7 cellular contexts compared by ENCODE assay signal in the genomic region with DNA sequence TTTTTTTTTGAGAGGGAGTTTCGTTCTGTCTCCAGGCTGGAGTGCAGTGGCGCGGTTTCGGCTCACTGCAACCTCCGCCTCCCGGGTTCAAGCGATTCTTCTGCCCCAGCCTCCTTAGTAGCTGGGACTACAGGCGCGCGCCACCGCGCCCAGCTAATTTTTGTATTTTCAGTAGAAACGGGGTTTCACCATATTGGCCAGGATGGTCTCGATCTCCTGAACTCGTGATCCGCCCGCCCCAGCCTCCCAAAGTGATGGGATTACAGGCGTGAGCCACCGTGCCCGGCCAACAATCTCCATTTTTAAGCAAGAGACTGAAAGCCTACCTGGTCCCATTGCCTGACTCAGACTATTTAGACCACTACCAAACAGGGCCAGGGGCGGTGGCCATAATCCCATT. TPM values are rescaled to one million over a fixed set of nuclear protein-coding genes. Genes with fewer than 3 reads are reported as not detected.
A peak's percentile ranks its signal among the peaks of the same experiment; 100 is the strongest.
DNase-seq lines count a peak whose midpoint lies in the region; ATAC-seq and TF ChIP-seq lines count a peak whose summit lies in the region.
"Not testable (repeated sequence)": the region's sequence is repeated elsewhere in the genome, so short reads cannot be mapped to it uniquely, and the experiment has no call there.

No MANE protein-coding gene starts in this region.

- intact Hi-C loops in activated T-helper 1 cell treated with anti-CD3 and anti-CD28 coated beads, Interleukin-12 subunit alpha, Interleukin-12 subunit beta, Interleukin-2, Interleukin-4 antibody, amounts not matched to agents 30 ng/mL and 10 ng/mL and 1 ng/mL, durations not matched to agents 14 hours and 24 hours and 36 hours (cut with micrococcal nuclease), result loop anchor here (5.0 kb wide), 2 partner anchors 89 to 241 kb away; no protein-coding TSS in a partner anchor
- intact Hi-C loops in colonic mucosa (cut with DNase I), result not testable (repeated sequence)
- intact Hi-C loops in naive thymus-derived CD4-positive, alpha-beta T cell (cut with micrococcal nuclease), result loop anchor here (2.0 to 5.0 kb wide), 2 partner anchors 1991 to 1993 kb away; no protein-coding TSS in a partner anchor

- H3K4me3 Mint-ChIP-seq in activated T-helper 1 cell treated with anti-CD3 and anti-CD28 coated beads, Interleukin-12 subunit alpha, Interleukin-12 subunit beta, Interleukin-2, Interleukin-4 antibody, amounts not matched to agents 30 ng/mL and 10 ng/mL and 1 ng/mL, durations not matched to agents 14 hours and 24 hours and 36 hours, result peak overlapping the region; percentile 99
- H3K4me3 Mint-ChIP-seq in naive thymus-derived CD4-positive, alpha-beta T cell, result peak overlapping the region; percentile 90 to 100 (median 96)

- TF ChIP-seq CTCF in Peyer's patch (IDR thresholded peaks at IDR 0.05); colonic mucosa (IDR thresholded peaks at IDR 0.05); right atrium auricular region (IDR thresholded peaks at IDR 0.05): not testable (repeated sequence)

- not testable (repeated sequence) for H3K36me3 ChIP-seq in H7 (replicated peaks; ENCODE audit: control insufficient read depth, insufficient read depth, low read length); Peyer's patch; colonic mucosa; right atrium auricular region; naive thymus-derived CD4-positive, alpha-beta T cell (ENCODE audit: control insufficient read depth in 2 of 3, insufficient read depth in 3 of 3, low read length in 3 of 3); skeletal muscle tissue (ENCODE audit: control insufficient read depth in 3 of 3, insufficient read depth in 3 of 3, low read length in 3 of 3)

- not testable (repeated sequence) for H3K27ac ChIP-seq in Peyer's patch, colonic mucosa
- H3K27ac ChIP-seq in right atrium auricular region, result peak overlapping the region in 1 of 2 donors; percentile 71
- H3K27ac ChIP-seq in naive thymus-derived CD4-positive, alpha-beta T cell (ENCODE audit: low read depth, low read length), result peak overlapping the region; percentile 76
- H3K27ac ChIP-seq in skeletal muscle tissue (ENCODE audit: low read depth, low read length), result peak overlapping the region; percentile 61

- DNase-seq in H7; Peyer's patch; activated T-helper 1 cell treated with anti-CD3 and anti-CD28 coated beads, Interleukin-12 subunit alpha, Interleukin-12 subunit beta, Interleukin-2, Interleukin-4 antibody, amounts not matched to agents 30 ng/mL and 10 ng/mL and 1 ng/mL, durations not matched to agents 14 hours and 24 hours and 36 hours (ENCODE audit: low spot score); colonic mucosa; right atrium auricular region (ENCODE audit: low spot score); naive thymus-derived CD4-positive, alpha-beta T cell: not testable (repeated sequence)

- H3K4me1 Mint-ChIP-seq in activated T-helper 1 cell treated with anti-CD3 and anti-CD28 coated beads, Interleukin-12 subunit alpha, Interleukin-12 subunit beta, Interleukin-2, Interleukin-4 antibody, amounts not matched to agents 30 ng/mL and 10 ng/mL and 1 ng/mL, durations not matched to agents 14 hours and 24 hours and 36 hours (ENCODE audit: low read depth), result peaks cover 21% of the 10 kb centered on the region
- H3K4me1 Mint-ChIP-seq in naive thymus-derived CD4-positive, alpha-beta T cell, result peaks cover 12 to 37% (median 28%) of the 10 kb centered on the region in 7 donors

- H3K4me1 ChIP-seq in Peyer's patch; colonic mucosa; naive thymus-derived CD4-positive, alpha-beta T cell (ENCODE audit: control insufficient read depth in 2 of 2, insufficient read depth in 2 of 2, low read length in 2 of 2): not testable (repeated sequence)
- H3K4me1 ChIP-seq in right atrium auricular region (peaks cover 0 to 15% of the 10 kb centered on the region in 2 donors), skeletal muscle tissue (ENCODE audit: control insufficient read depth in 3 of 3, insufficient read depth in 3 of 3, low read length in 3 of 3) (peaks cover 2 to 13% (median 6%) of the 10 kb centered on the region in 3 donors)

- POLR2A ChIA-PET in naive thymus-derived CD4-positive, alpha-beta T cell (lab: Charles Lee), result interaction anchor here (0.8 to 1.4 kb wide), 4 partner anchors 9 to 21 kb away, joined by 3 to 16 read pairs (median 6); partner anchors contain the start of gene RBM27

- not testable (repeated sequence) for TF ChIP-seq POLR2A in Peyer's patch (IDR thresholded peaks at IDR 0.05)

- H3K9me3 Mint-ChIP-seq in activated T-helper 1 cell treated with anti-CD3 and anti-CD28 coated beads, Interleukin-12 subunit alpha, Interleukin-12 subunit beta, Interleukin-2, Interleukin-4 antibody, amounts not matched to agents 30 ng/mL and 10 ng/mL and 1 ng/mL, durations not matched to agents 14 hours and 24 hours and 36 hours; naive thymus-derived CD4-positive, alpha-beta T cell: not testable (repeated sequence)

- not testable (repeated sequence) for ATAC-seq in naive thymus-derived CD4-positive, alpha-beta T cell

- not testable (repeated sequence) for H3K27me3 Mint-ChIP-seq in activated T-helper 1 cell treated with anti-CD3 and anti-CD28 coated beads, Interleukin-12 subunit alpha, Interleukin-12 subunit beta, Interleukin-2, Interleukin-4 antibody, amounts not matched to agents 30 ng/mL and 10 ng/mL and 1 ng/mL, durations not matched to agents 14 hours and 24 hours and 36 hours (ENCODE audit: insufficient read depth); naive thymus-derived CD4-positive, alpha-beta T cell

- H3K36me3 Mint-ChIP-seq in activated T-helper 1 cell treated with anti-CD3 and anti-CD28 coated beads, Interleukin-12 subunit alpha, Interleukin-12 subunit beta, Interleukin-2, Interleukin-4 antibody, amounts not matched to agents 30 ng/mL and 10 ng/mL and 1 ng/mL, durations not matched to agents 14 hours and 24 hours and 36 hours (ENCODE audit: low read depth), result peaks cover 17% of the 10 kb centered on the region
- H3K36me3 Mint-ChIP-seq in naive thymus-derived CD4-positive, alpha-beta T cell, result peaks cover 0 to 15% (median 0%) of the 10 kb centered on the region in 5 donors

- H3K27me3 ChIP-seq in H7 (ENCODE audit: control insufficient read depth, insufficient read depth, low read length); Peyer's patch; colonic mucosa; right atrium auricular region; naive thymus-derived CD4-positive, alpha-beta T cell (ENCODE audit: control insufficient read depth in 2 of 2, insufficient read depth in 2 of 2, low read length in 2 of 2); skeletal muscle tissue (ENCODE audit: control insufficient read depth in 3 of 3, insufficient read depth in 3 of 3, low read length in 3 of 3): not testable (repeated sequence)

- not testable (repeated sequence) for H3K9me3 ChIP-seq in Peyer's patch; colonic mucosa; right atrium auricular region; naive thymus-derived CD4-positive, alpha-beta T cell (ENCODE audit: control insufficient read depth in 2 of 3, low read length in 3 of 3); skeletal muscle tissue (ENCODE audit: control insufficient read depth in 3 of 3, low read length in 3 of 3)

- peak overlapping the region; percentile 62 for H3K4me3 ChIP-seq in H7 (ENCODE audit: insufficient read depth, low read depth, low read length)
- H3K4me3 ChIP-seq in Peyer's patch, result peak overlapping the region in 3 of 4 donors; percentile 54 to 71 (median 56)
- H3K4me3 ChIP-seq in colonic mucosa, result peak overlapping the region; percentile 83
- H3K4me3 ChIP-seq in right atrium auricular region, result peak overlapping the region; percentile 54 to 65
- H3K4me3 ChIP-seq in naive thymus-derived CD4-positive, alpha-beta T cell (ENCODE audit: low read length), result peak overlapping the region; percentile 69
- H3K4me3 ChIP-seq in skeletal muscle tissue (ENCODE audit: low read length in 3 of 3), result peak overlapping the region; percentile 81 to 98 (median 96)

- not testable (repeated sequence) for H3K9ac ChIP-seq in colonic mucosa (ENCODE audit: low read depth in 2 of 2, low read length in 2 of 2)
- H3K9ac ChIP-seq in skeletal muscle tissue (ENCODE audit: low read depth in 1 of 3, low read length in 3 of 3), result peak overlapping the region in 2 of 3 donors; percentile 90

- CTCF ChIA-PET in naive thymus-derived CD4-positive, alpha-beta T cell (lab: Charles Lee), result interaction anchor here (0.7 kb wide), 1 partner anchor 21 kb away, joined by 3 read pairs; no protein-coding TSS in a partner anchor

- H3K27ac Mint-ChIP-seq in activated T-helper 1 cell treated with anti-CD3 and anti-CD28 coated beads, Interleukin-12 subunit alpha, Interleukin-12 subunit beta, Interleukin-2, Interleukin-4 antibody, amounts not matched to agents 30 ng/mL and 10 ng/mL and 1 ng/mL, durations not matched to agents 14 hours and 24 hours and 36 hours, result peak overlapping the region; percentile 98
- H3K27ac Mint-ChIP-seq in naive thymus-derived CD4-positive, alpha-beta T cell, result peak overlapping the region in 7 of 9 donors; percentile 85 to 99 (median 92)

RNA-seq across cellular contexts. Expression of gene LARS1, which starts 1.0 kb away (rescaled TPM):
- 186 and 218 TPM in 2 replicates for total RNA-seq in H7 (2014; rRNA removed; shearing (Covaris generic))
- total RNA-seq in Peyer's patch (10 to 100 TPM; 40.5 to 96.6 (median 71.8) TPM), colonic mucosa (10 to 100 TPM; 70.5 to 80.8 TPM), right atrium auricular region (10 to 100 TPM; 50.5 to 53.0 TPM), skeletal muscle tissue (120 TPM)
- 134 and 144 TPM in 2 replicates for total RNA-seq in activated T-helper 1 cell treated with anti-CD3 and anti-CD28 coated beads, Interleukin-12 subunit alpha, Interleukin-12 subunit beta, Interleukin-2, Interleukin-4 antibody, amounts not matched to agents 30 ng/mL and 10 ng/mL and 1 ng/mL, durations not matched to agents 14 hours and 24 hours and 36 hours
- total RNA-seq in naive thymus-derived CD4-positive, alpha-beta T cell, result 100 to 1,000 TPM in 3 of 5 experiments, 10 to 100 TPM in 2; 72.6 to 142 (median 127) TPM
- 100 to 1,000 TPM in 1 of 2 donors, 10 to 100 TPM in 1; 87.3 to 105 TPM for polyA plus RNA-seq in naive thymus-derived CD4-positive, alpha-beta T cell

RNA-seq across cellular contexts. Expression of gene RBM27, which starts 20.0 kb away (rescaled TPM):
- 22.7 and 30.0 TPM in 2 replicates for total RNA-seq in H7 (2014; rRNA removed; shearing (Covaris generic))
- total RNA-seq in Peyer's patch (10 to 100 TPM; 10.6 to 20.1 (median 14.7) TPM), colonic mucosa (10 to 100 TPM; 14.4 to 17.3 TPM), right atrium auricular region (10 to 100 TPM; 14.8 to 16.4 TPM), skeletal muscle tissue (25.1 TPM)
- 31.2 and 33.5 TPM in 2 replicates for total RNA-seq in activated T-helper 1 cell treated with anti-CD3 and anti-CD28 coated beads, Interleukin-12 subunit alpha, Interleukin-12 subunit beta, Interleukin-2, Interleukin-4 antibody, amounts not matched to agents 30 ng/mL and 10 ng/mL and 1 ng/mL, durations not matched to agents 14 hours and 24 hours and 36 hours
- total RNA-seq in naive thymus-derived CD4-positive, alpha-beta T cell, result 10 to 100 TPM; 19.8 to 32.2 (median 25.6) TPM
- polyA plus RNA-seq in naive thymus-derived CD4-positive, alpha-beta T cell, result 10 to 100 TPM in 1 of 2 donors, 1 to 10 TPM in 1; 7.4 to 11.7 TPM
